Comparison of ENCODE assay signal across 12 cellular contexts in the genomic region with DNA sequence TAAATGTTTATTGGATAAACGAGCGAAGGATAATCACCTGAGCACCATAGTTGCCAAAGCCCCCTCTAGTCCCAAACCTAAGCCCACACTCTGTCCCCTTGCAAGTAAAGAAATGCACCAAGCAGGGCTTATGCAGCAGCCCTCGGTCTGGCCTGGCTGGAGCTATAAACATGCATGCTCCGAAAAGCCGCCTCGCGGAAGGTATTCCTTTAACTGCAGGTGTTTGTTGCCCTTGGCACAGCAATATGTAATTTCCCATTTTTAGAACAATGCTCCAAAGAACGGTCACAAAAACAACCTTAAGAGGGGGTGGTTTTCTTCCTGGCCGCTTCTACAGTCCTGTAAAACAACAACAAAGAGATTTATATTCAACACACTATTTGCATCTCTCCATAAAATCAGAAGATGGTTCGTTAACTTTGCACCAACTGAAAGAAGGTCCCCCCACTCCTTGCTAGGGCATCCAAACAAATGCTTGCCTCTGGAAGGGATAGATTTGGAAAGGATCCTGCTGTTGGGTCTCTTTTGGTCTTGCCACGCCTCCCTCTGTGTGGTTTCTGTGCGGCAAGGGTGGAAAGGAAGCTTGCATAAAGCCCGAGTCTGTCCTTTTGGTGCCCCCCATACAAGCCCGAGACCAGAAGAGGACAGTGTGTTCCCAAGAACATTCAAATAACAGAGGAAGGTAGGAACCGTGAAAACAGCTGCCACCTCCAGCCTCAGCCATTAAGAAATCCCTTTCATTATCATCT. TPM values are rescaled to one million over a fixed set of nuclear protein-coding genes. Genes with fewer than 3 reads are reported as not detected.
DNase-seq lines count a peak whose midpoint lies in the region; ATAC-seq, FAIRE-seq and TF ChIP-seq lines count a peak whose summit lies in the region.
"Had no signal": no experiment of that assay in that cellular context is flagged by ENCODE, and none has a peak within 500 bp of the region (broad histone marks: within the 10 kb centered on the region; RNA-seq: fewer than 3 reads in every experiment).

No MANE protein-coding gene starts in this region.

- in situ Hi-C loops in K562 (cut with MboI): no loop called here

- H3K9me3 ChIP-seq in K562 (replicated peaks; ENCODE audit: control insufficient read depth, insufficient read depth, low read depth, low read length) (no peaks in the 10 kb centered on the region), tibial artery (no peaks in the 10 kb centered on the region)
- H3K9me3 ChIP-seq: MG63 had no signal

- H3K4me1 ChIP-seq in K562 (replicated peaks in 1 of 2; ENCODE audit: control insufficient read depth in 2 of 2, insufficient read depth in 2 of 2, low read length in 2 of 2) (peaks cover 3 to 16% of the 10 kb centered on the region in 2 experiments; a peak in 4 of 5 replicates), tibial artery (peaks cover 0 to 20% (median 6%) of the 10 kb centered on the region in 4 donors)

- intact Hi-C loops in K562 (cut with micrococcal nuclease): no loop called here
- intact Hi-C loops in tibial artery (cut with DNase I; ENCODE audit: low total_unique reads): no loop called here

- no peak for TF ChIP-seq RAD21 in K562 (CRISPR knock-in tag; conservative IDR thresholded peaks at IDR 0.05 in 1 of 2, IDR thresholded peaks at IDR 0.05 in 1 of 2)

- FAIRE-seq in K562 (lab: Jason Lieb, UNC): no peak
- FAIRE-seq: colon had no signal

- H3K79me2 ChIP-seq in K562 (ENCODE audit: control insufficient read depth, insufficient read depth, low read length): no peaks in the 10 kb centered on the region

- H3K27ac ChIP-seq in K562 (ENCODE audit: extremely low read depth, low read depth, low read length) (no peak overlapping the region), tibial artery (peak overlapping the region; percentile 36 to 43)
- H3K27ac ChIP-seq: 22Rv1 had no signal

- BruUV-seq in K562 (replicated peaks; lab: Mats Ljungman, UMichigan): no TSS peak

- DNase-seq in NCI-H1417 (lab: John Stamatoyannopoulos, UW) (peak in 2 of 3 experiments; percentile 24 to 47), NCI-H1417 treated with DMSO at 0.1 percent for 48 hours (lab: John Stamatoyannopoulos, UW) (no peak), K562 (ENCODE audit: extremely low read depth in 1 of 4, low spot score in 3 of 4) (no peak), lung microvascular endothelial cell (ENCODE audit: low read depth in 2 of 2) (peak; percentile 33 to 48), tibial artery (peak in 1 of 2 donors; percentile 46), NCI-H345 treated with DMSO at 0.1 percent for 48 hours (lab: John Stamatoyannopoulos, UW; ENCODE audit: unreplicated experiment) (no peak), NK-92 (lab: John Stamatoyannopoulos, UW; ENCODE audit: unreplicated experiment) (no peak)
- no peak for DNase-seq in activated naive CD4-positive, alpha-beta T cell treated with anti-CD3 and anti-CD28 coated beads, Interleukin-2, amount 50 U/mL, for 16 hours
- DNase-seq: MG63 had no signal

- H3K4me3 ChIP-seq in K562 (no peak overlapping the region), tibial artery (no peak overlapping the region)
- H3K4me3 ChIP-seq: MG63 had no signal

- no peak; the same call in 1 of the 3 replicates for ATAC-seq in K562
- ATAC-seq: stimulated activated effector memory CD8-positive, alpha-beta T cell treated with anti-CD3 and anti-CD28 coated beads, Interleukin-12 subunit alpha, Interleukin-12 subunit beta, amount 100 ng/mL, for 72 hours had no signal

- H3K27me3 ChIP-seq in K562 (ENCODE audit: control insufficient read depth in 2 of 2, insufficient read depth in 2 of 2, low read length in 2 of 2): no peaks in the 10 kb centered on the region
- H3K27me3 ChIP-seq in tibial artery: no peaks in the 10 kb centered on the region
- H3K27me3 ChIP-seq: MG63 had no signal

- CTCF ChIA-PET in K562 (lab: Yijun Ruan, JAX; ENCODE audit: low intra/inter-chr PET ratio): interaction anchor here (0.7 kb wide), 1 partner anchor 112 kb away, joined by 3 read pairs; no protein-coding TSS in a partner anchor

- peak overlapping the region in 1 of 2 experiments; percentile 5; a peak in 1 of 4 replicates for H3K9ac ChIP-seq in K562 (ENCODE audit: insufficient read depth in 1 of 2, low read depth in 2 of 2, low read length in 2 of 2)

- TF ChIP-seq CTCF in K562 (IDR thresholded peaks at IDR 0.05 in 2 of 3, conservative IDR thresholded peaks at IDR 0.05 in 1 of 3; ENCODE audit: insufficient read depth in 2 of 3, low read depth in 1 of 3, low read length in 3 of 3) (0 out of 6 replicates have a peak, but pooled peaks of 1 of the 3 experiments have one; percentile 13), tibial artery (IDR thresholded peaks at IDR 0.05) (no peak)

- POLR2A ChIA-PET in K562 (lab: Yijun Ruan, JAX): interaction anchor here (0.5 to 1.7 kb wide), 4 partner anchors 23 to 232 kb away, joined by 3 to 4 read pairs (median 3); no protein-coding TSS in a partner anchor

- TF ChIP-seq EP300 in K562 (IDR thresholded peaks at IDR 0.05; ENCODE audit: low read length): no peak

- H2AFZ ChIP-seq in K562 (ENCODE audit: low read depth, low read length): peak overlapping the region; percentile 73

- H3K36me3 ChIP-seq in K562 (ENCODE audit: control insufficient read depth, insufficient read depth, low read length): no peaks in the 10 kb centered on the region
- H3K36me3 ChIP-seq in tibial artery: no peaks in the 10 kb centered on the region
- H3K36me3 ChIP-seq: MG63 had no signal

- no peaks in the 10 kb centered on the region for H4K20me1 ChIP-seq in K562 (replicated peaks; ENCODE audit: control insufficient read depth, insufficient read depth, low read length)

- H3K9me1 ChIP-seq in K562 (ENCODE audit: control insufficient read depth, insufficient read depth, low read length): no peaks in the 10 kb centered on the region

- no peak for TF ChIP-seq POLR2A in K562 (conservative IDR thresholded peaks at IDR 0.05)

- WGBS in K562 (ENCODE audit: insufficient coverage, low coverage, missing lambda C conversion rate): 52% methylated on average over 15 of the region's 15 CpGs

- no peak overlapping the region for H3K4me2 ChIP-seq in K562 (ENCODE audit: insufficient read depth, low read length)

TF ChIP-seq in K562, 482 proteins besides CTCF, POLR2A, EP300 and RAD21 (continues in another document):
- TF ChIP-seq ELF2 (CRISPR knock-in tag; IDR thresholded peaks at IDR 0.05): no peak
- no peak for TF ChIP-seq ZNF830 (CRISPR knock-in tag; IDR thresholded peaks at IDR 0.05)
- no peak for TF ChIP-seq TRIM25 (IDR thresholded peaks at IDR 0.05; ENCODE audit: borderline replicate concordance)
- TF ChIP-seq ZNF354B (CRISPR knock-in tag; IDR thresholded peaks at IDR 0.05): no peak
- TF ChIP-seq HDAC2 (IDR thresholded peaks at IDR 0.05): no peak
- no peak for TF ChIP-seq NFE2L1 (tag; IDR thresholded peaks at IDR 0.05; ENCODE audit: borderline replicate concordance, low read depth)
- TF ChIP-seq RFX7 (CRISPR knock-in tag; IDR thresholded peaks at IDR 0.05): no peak
- no peak for TF ChIP-seq HIVEP1 (CRISPR knock-in tag; IDR thresholded peaks at IDR 0.05)
- no peak for TF ChIP-seq TBL1XR1 (IDR thresholded peaks at IDR 0.05; ENCODE audit: low read length in 2 of 2)

RNA-seq across cellular contexts. Expression of gene SCGB1A1, which starts 14.9 kb away (rescaled TPM):
- not detected in 2 replicates for total RNA-seq in K562 (2011; cell fraction: chromatin; rRNA removed; ENCODE audit: low replicate concordance)
- not detected in 2 replicates for total RNA-seq in K562 (2011; cell fraction: nucleolus; rRNA removed)
- total RNA-seq in K562 (2011; cell fraction: nucleoplasm; rRNA removed): not detected in 2 replicates
- total RNA-seq in K562 (2014; rRNA removed): not detected in 2 replicates
- total RNA-seq in K562 (2014; rRNA removed; fragmentation: Illumina TruSeq; extraction: Trizol): not detected in 2 replicates
- not detected in 2 replicates for total RNA-seq in K562 (2015; rRNA removed; fragmentation: Illumina TruSeq; extraction: Trizol)
- total RNA-seq in K562 (2021): 0.55 and 1.1 TPM in 2 replicates
- not detected in 2 replicates for polyA plus RNA-seq in K562 (2011; rRNA removed)
- not detected in 2 replicates for polyA plus RNA-seq in K562 (2011; cell fraction: cytosol; rRNA removed)
- polyA plus RNA-seq in K562 (2011; cell fraction: nucleus; rRNA removed): not detected in 2 replicates
- not detected in 2 replicates for polyA plus RNA-seq in K562 (2012)
- polyA plus RNA-seq in K562 (2014; fragmentation: Illumina TruSeq; extraction: Trizol): not detected in 2 replicates
- polyA plus RNA-seq in K562 (2014; fragmentation: Nextera tagmentation; extraction: Ambion mirVana): not detected
- polyA plus RNA-seq in K562 (2014; rRNA removed): not detected in 2 replicates
- not detected in 2 replicates for polyA minus RNA-seq in K562 (2011; rRNA and poly(A)+ RNA removed)
- not detected in 2 replicates for polyA minus RNA-seq in K562 (2011; cell fraction: cytosol; rRNA and poly(A)+ RNA removed)
- not detected in 2 replicates for polyA minus RNA-seq in K562 (2011; cell fraction: nucleus; rRNA and poly(A)+ RNA removed)
- not detected in 2 replicates for total RNA-seq in lung microvascular endothelial cell

Comparison
In these comparisons a context has a peak if more than half of its experiments do, and no peak if none do; other contexts are left out.
1. DNase-seq: peak in NCI-H1417 (2 of 3) and lung microvascular endothelial cell (2 of 2); none in NCI-H1417 treated with DMSO at 0.1 percent for 48 hours (single experiment), K562 (0 of 4), NCI-H345 treated with DMSO at 0.1 percent for 48 hours (single experiment), NK-92 (single experiment) and activated naive CD4-positive, alpha-beta T cell treated with anti-CD3 and anti-CD28 coated beads, Interleukin-2, amount 50 U/mL, for 16 hours (single experiment).